In genomic region chr9:123678038-123678877, GRCh38 we compare ENCODE assay signal across 1 cellular context.
TF ChIP-seq lines count a peak whose summit lies in the region.

No MANE protein-coding gene starts in this region.

TF ChIP-seq in HepG2, 621 proteins besides CTCF, POLR2A, EP300 and RAD21 (continued from another document and continues in another):
- TF ChIP-seq HBP1 (CRISPR knock-in tag; IDR thresholded peaks at IDR 0.05; ENCODE audit: low read depth): 0 out of 2 replicates have a peak, but pooled peaks have one; percentile 26
- peak; percentile 42; the same call in 1 of the 2 replicates for TF ChIP-seq SIX1 (CRISPR knock-in tag; IDR thresholded peaks at IDR 0.05; ENCODE audit: borderline replicate concordance)
- TF ChIP-seq ZXDC (CRISPR knock-in tag; IDR thresholded peaks at IDR 0.05): no peak
- no peak for TF ChIP-seq ZBTB25 (CRISPR knock-in tag; IDR thresholded peaks at IDR 0.05)
- TF ChIP-seq KLF6 (CRISPR knock-in tag; IDR thresholded peaks at IDR 0.05): 0 out of 2 replicates have a peak, but pooled peaks have one; percentile 48
- TF ChIP-seq ZNF777 (CRISPR knock-in tag; IDR thresholded peaks at IDR 0.05): no peak
- no peak for TF ChIP-seq MTA1 (CRISPR knock-in tag; IDR thresholded peaks at IDR 0.05; ENCODE audit: borderline replicate concordance)
- peak; percentile 95 for TF ChIP-seq DNMT3B (CRISPR knock-in tag; conservative IDR thresholded peaks at IDR 0.05)
- TF ChIP-seq LBX2 (CRISPR knock-in tag; IDR thresholded peaks at IDR 0.05; ENCODE audit: borderline replicate concordance): no peak
- no peak for TF ChIP-seq SALL2 (CRISPR knock-in tag; IDR thresholded peaks at IDR 0.05)
- TF ChIP-seq TBL1XR1 (IDR thresholded peaks at IDR 0.05; ENCODE audit: borderline replicate concordance, low read length, partially characterized antibody): no peak
- TF ChIP-seq HNRNPLL (IDR thresholded peaks at IDR 0.05; ENCODE audit: low read depth, low read length, poor library complexity, severe bottlenecking): no peak
- no peak for TF ChIP-seq ZBTB37 (CRISPR knock-in tag; IDR thresholded peaks at IDR 0.05)
- TF ChIP-seq WIZ (CRISPR knock-in tag; IDR thresholded peaks at IDR 0.05): no peak
- no peak for TF ChIP-seq ZFP62 (CRISPR knock-in tag; IDR thresholded peaks at IDR 0.05)
- TF ChIP-seq ZNF275 (CRISPR knock-in tag; IDR thresholded peaks at IDR 0.05; ENCODE audit: borderline replicate concordance): no peak
- TF ChIP-seq NCOA1 (CRISPR knock-in tag; IDR thresholded peaks at IDR 0.05): no peak
- no peak for TF ChIP-seq ZNF460 (CRISPR knock-in tag; IDR thresholded peaks at IDR 0.05; ENCODE audit: borderline replicate concordance)
- no peak for TF ChIP-seq CENPBD1 (CRISPR knock-in tag; IDR thresholded peaks at IDR 0.05; ENCODE audit: borderline replicate concordance, low read depth)
- no peak for TF ChIP-seq ZNF549 (CRISPR knock-in tag; IDR thresholded peaks at IDR 0.05)
- TF ChIP-seq ETV6 (CRISPR knock-in tag; conservative IDR thresholded peaks at IDR 0.05): no peak
- TF ChIP-seq BHLHE40 (IDR thresholded peaks at IDR 0.05; ENCODE audit: low read length): no peak
- TF ChIP-seq MBD4 (IDR thresholded peaks at IDR 0.05; ENCODE audit: borderline replicate concordance, low read length): 0 out of 2 replicates have a peak, but pooled peaks have one; percentile 59
- no peak for TF ChIP-seq THAP9 (CRISPR knock-in tag; IDR thresholded peaks at IDR 0.05; ENCODE audit: borderline replicate concordance)
- peak; percentile 62; the same call in 1 of the 2 replicates for TF ChIP-seq HHEX (CRISPR knock-in tag; IDR thresholded peaks at IDR 0.05)
- peak; percentile 42 for TF ChIP-seq HNF4A (CRISPR knock-in tag; IDR thresholded peaks at IDR 0.05)
- TF ChIP-seq NR2F6 (IDR thresholded peaks at IDR 0.05): peak; percentile 64
- no peak for TF ChIP-seq NR2F6 (CRISPR knock-in tag; IDR thresholded peaks at IDR 0.05)
- no peak for TF ChIP-seq MED13 (CRISPR knock-in tag; IDR thresholded peaks at IDR 0.05)
- TF ChIP-seq CHCHD3 (CRISPR knock-in tag; IDR thresholded peaks at IDR 0.05): no peak
- no peak for TF ChIP-seq ZIK1 (CRISPR knock-in tag; IDR thresholded peaks at IDR 0.05; ENCODE audit: borderline replicate concordance, low read depth)
- TF ChIP-seq ATM (IDR thresholded peaks at IDR 0.05; ENCODE audit: borderline replicate concordance): no peak
- TF ChIP-seq POLR2AphosphoS5 (IDR thresholded peaks at IDR 0.05; ENCODE audit: low read depth, low read length): no peak
- TF ChIP-seq TGIF2 (CRISPR knock-in tag; IDR thresholded peaks at IDR 0.05): peak; percentile 63; the same call in 1 of the 2 replicates
- TF ChIP-seq AGO2 (optimal IDR thresholded peaks at IDR 0.05; ENCODE audit: low read depth, low read length): no peak
- TF ChIP-seq BORCS8-MEF2B (CRISPR knock-in tag; IDR thresholded peaks at IDR 0.05): no peak
- peak; percentile 35; the same call in 1 of the 2 replicates for TF ChIP-seq KDM2A (CRISPR knock-in tag; IDR thresholded peaks at IDR 0.05; ENCODE audit: borderline replicate concordance, low read depth)
- peak; percentile 83 for TF ChIP-seq FOXA3 (CRISPR knock-in tag; IDR thresholded peaks at IDR 0.05)
- TF ChIP-seq HIC2 (CRISPR knock-in tag; IDR thresholded peaks at IDR 0.05; ENCODE audit: low read depth): peak; percentile 62
- TF ChIP-seq MXD3 (CRISPR knock-in tag; IDR thresholded peaks at IDR 0.05): no peak
- no peak for TF ChIP-seq RARG (CRISPR knock-in tag; IDR thresholded peaks at IDR 0.05; ENCODE audit: low read depth)
- no peak for TF ChIP-seq ZNF691 (CRISPR knock-in tag; IDR thresholded peaks at IDR 0.05; ENCODE audit: borderline replicate concordance, low read depth)
- TF ChIP-seq HDAC1 (CRISPR knock-in tag; IDR thresholded peaks at IDR 0.05): no peak
- no peak for TF ChIP-seq PTBP1 (IDR thresholded peaks at IDR 0.05; ENCODE audit: low read depth, low read length, poor library complexity, severe bottlenecking)
- no peak for TF ChIP-seq ZNF652 (CRISPR knock-in tag; IDR thresholded peaks at IDR 0.05; ENCODE audit: borderline replicate concordance, low read depth)
- no peak for TF ChIP-seq ZNF30 (CRISPR knock-in tag; IDR thresholded peaks at IDR 0.05)
- no peak for TF ChIP-seq FOXK2 (IDR thresholded peaks at IDR 0.05)
- TF ChIP-seq TEF (CRISPR knock-in tag; IDR thresholded peaks at IDR 0.05): no peak
- no peak for TF ChIP-seq THRA (CRISPR knock-in tag; IDR thresholded peaks at IDR 0.05; ENCODE audit: borderline replicate concordance)
- peak; percentile 28; the same call in 1 of the 2 replicates for TF ChIP-seq RXRA (CRISPR knock-in tag; IDR thresholded peaks at IDR 0.05)
- peak; percentile 51 for TF ChIP-seq RARA (CRISPR knock-in tag; IDR thresholded peaks at IDR 0.05)
- peak; percentile 40; the same call in 1 of the 2 replicates for TF ChIP-seq HOXA3 (CRISPR knock-in tag; IDR thresholded peaks at IDR 0.05)
- TF ChIP-seq RBFOX2 (IDR thresholded peaks at IDR 0.05; ENCODE audit: low read depth, low read length): no peak
